ENCODE assay signal across 15 cellular contexts in the genomic region with DNA sequence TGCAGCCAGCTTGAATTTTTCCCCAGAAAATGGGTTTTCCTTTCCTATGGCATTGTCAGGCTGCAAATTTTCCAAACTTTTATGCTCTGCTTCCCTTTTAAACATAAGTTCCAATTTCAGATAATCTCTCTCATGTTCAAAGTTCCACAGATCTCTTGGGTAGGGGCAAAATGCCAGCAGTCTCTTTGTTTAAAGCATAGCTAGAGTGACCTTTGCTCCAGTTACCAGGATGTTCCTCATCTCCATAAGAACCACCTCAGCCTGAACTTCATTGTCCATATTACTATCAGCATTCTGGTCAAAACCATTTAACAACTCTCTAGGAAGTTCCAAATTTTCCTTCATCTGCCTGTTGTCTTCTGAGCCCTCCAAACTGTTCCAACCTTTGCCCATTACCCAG.
DNase-seq lines count a peak whose midpoint lies in the region; ATAC-seq and TF ChIP-seq lines count a peak whose summit lies in the region.
"Had no signal": no experiment of that assay in that cellular context is flagged by ENCODE, and none has a peak within 500 bp of the region (broad histone marks: within the 10 kb centered on the region; RNA-seq: fewer than 3 reads in every experiment).

No MANE protein-coding gene starts in this region.

- H3K4me1 Mint-ChIP-seq in MCF 10A (ENCODE audit: insufficient read depth, unreplicated experiment), result peaks cover 11% of the 10 kb centered on the region
- no peaks in the 10 kb centered on the region for H3K4me1 Mint-ChIP-seq in CD8-positive, alpha-beta T cell (ENCODE audit: low read depth)
- no peaks in the 10 kb centered on the region for H3K4me1 Mint-ChIP-seq in activated CD4-positive, alpha-beta T cell treated with anti-CD3 and anti-CD28 coated beads, Interleukin-2, amount 10 ng/mL, durations not matched to agents 7 days and 5 days
- H3K4me1 Mint-ChIP-seq: CD14-positive monocyte; CD8-positive, alpha-beta memory T cell; GM23338 had no signal

- CTCF ChIA-PET in MCF 10A (lab: Yijun Ruan, JAX), result interaction anchor here (1.2 kb wide), 1 partner anchor 61 kb away, joined by 3 read pairs; no protein-coding TSS in a partner anchor
- CTCF ChIA-PET in CD8-positive, alpha-beta T cell (lab: Charles Lee), result no interaction called here
- CTCF ChIA-PET in activated CD4-positive, alpha-beta T cell treated with anti-CD3 and anti-CD28 coated beads, Interleukin-2, amount 10 ng/mL, durations not matched to agents 7 days and 5 days (lab: Charles Lee), result no interaction called here

- H3K4me3 Mint-ChIP-seq in MCF 10A (ENCODE audit: unreplicated experiment), result no peak overlapping the region
- no peak overlapping the region for H3K4me3 Mint-ChIP-seq in CD8-positive, alpha-beta T cell
- no peak overlapping the region for H3K4me3 Mint-ChIP-seq in activated CD4-positive, alpha-beta T cell treated with anti-CD3 and anti-CD28 coated beads, Interleukin-2, amount 10 ng/mL, durations not matched to agents 7 days and 5 days
- H3K4me3 Mint-ChIP-seq: CD14-positive monocyte; CD8-positive, alpha-beta memory T cell; GM23338 had no signal

- ATAC-seq in left lobe of liver (peak; percentile 90), left lung (no peak)
- no peak for ATAC-seq in CD8-positive, alpha-beta T cell
- ATAC-seq: GM23338 had no signal

- TF ChIP-seq CTCF in MCF 10A (IDR thresholded peaks at IDR 0.05; ENCODE audit: unreplicated experiment), result no peak
- no peak for TF ChIP-seq CTCF in breast epithelium (IDR thresholded peaks at IDR 0.05)
- no peak for TF ChIP-seq CTCF in CD8-positive, alpha-beta T cell (IDR thresholded peaks at IDR 0.05)
- TF ChIP-seq CTCF in left lung (IDR thresholded peaks at IDR 0.05), result no peak

- H3K9me3 Mint-ChIP-seq in MCF 10A (ENCODE audit: unreplicated experiment), result peaks cover 6% of the 10 kb centered on the region
- H3K9me3 Mint-ChIP-seq in CD8-positive, alpha-beta T cell, result no peaks in the 10 kb centered on the region
- H3K9me3 Mint-ChIP-seq in activated CD4-positive, alpha-beta T cell treated with anti-CD3 and anti-CD28 coated beads, Interleukin-2, amount 10 ng/mL, durations not matched to agents 7 days and 5 days, result no peaks in the 10 kb centered on the region

- H3K4me3 ChIP-seq in breast epithelium (no peak overlapping the region), left lung (no peak overlapping the region)
- no peak overlapping the region for H3K4me3 ChIP-seq in CD8-positive, alpha-beta T cell (ENCODE audit: low read depth, low read length)
- H3K4me3 ChIP-seq: GM23338 had no signal

- no peaks in the 10 kb centered on the region for H3K27me3 Mint-ChIP-seq in MCF 10A (ENCODE audit: insufficient read depth, unreplicated experiment)
- H3K27me3 Mint-ChIP-seq in CD8-positive, alpha-beta T cell (ENCODE audit: low read depth), result no peaks in the 10 kb centered on the region
- no peaks in the 10 kb centered on the region for H3K27me3 Mint-ChIP-seq in activated CD4-positive, alpha-beta T cell treated with anti-CD3 and anti-CD28 coated beads, Interleukin-2, amount 10 ng/mL, durations not matched to agents 7 days and 5 days
- H3K27me3 Mint-ChIP-seq: CD8-positive, alpha-beta memory T cell had no signal

- H3K27ac Mint-ChIP-seq in MCF 10A (ENCODE audit: low read depth, unreplicated experiment), result peak overlapping the region; percentile 33
- no peak overlapping the region for H3K27ac Mint-ChIP-seq in CD8-positive, alpha-beta T cell
- no peak overlapping the region for H3K27ac Mint-ChIP-seq in activated CD4-positive, alpha-beta T cell treated with anti-CD3 and anti-CD28 coated beads, Interleukin-2, amount 10 ng/mL, durations not matched to agents 7 days and 5 days
- H3K27ac Mint-ChIP-seq: CD14-positive monocyte; CD8-positive, alpha-beta memory T cell; GM23338 had no signal

- H3K4me1 ChIP-seq in breast epithelium, result no peaks in the 10 kb centered on the region
- H3K4me1 ChIP-seq in CD8-positive, alpha-beta T cell (ENCODE audit: insufficient read depth, low read length), result no peaks in the 10 kb centered on the region
- H3K4me1 ChIP-seq in left lung, result no peaks in the 10 kb centered on the region
- H3K4me1 ChIP-seq: Caco-2 had no signal

- DNase-seq in MCF 10A (ENCODE audit: unreplicated experiment) (no peak), breast epithelium (ENCODE audit: low spot score in 2 of 2) (no peak), LoVo (ENCODE audit: low spot score) (peak; percentile 38), left lobe of liver (ENCODE audit: low spot score) (no peak), mucosa of gallbladder (ENCODE audit: low spot score) (peak; percentile 76), left lung (no peak)
- no peak for DNase-seq in CD8-positive, alpha-beta T cell
- no peak for DNase-seq in activated CD4-positive, alpha-beta T cell treated with anti-CD3 and anti-CD28 coated beads, Interleukin-2, amount 10 ng/mL, durations not matched to agents 7 days and 5 days
- DNase-seq: Caco-2; CD8-positive, alpha-beta memory T cell; GF-D8; H7 had no signal

- intact Hi-C loops in MCF 10A (cut with micrococcal nuclease) (no loop called here), breast epithelium (cut with DNase I; ENCODE audit: low total_unique reads) (no loop called here), left lung (cut with DNase I) (no loop called here)
- intact Hi-C loops in CD8-positive, alpha-beta T cell (cut with DNase I, micrococcal nuclease), result no loop called here

- no peak for TF ChIP-seq POLR2A in breast epithelium (IDR thresholded peaks at IDR 0.05)

- H3K36me3 ChIP-seq in breast epithelium (no peaks in the 10 kb centered on the region), left lung (no peaks in the 10 kb centered on the region)
- H3K36me3 ChIP-seq in CD8-positive, alpha-beta T cell (ENCODE audit: insufficient read depth, low read length), result no peaks in the 10 kb centered on the region

- peaks cover 64% of the 10 kb centered on the region for H3K36me3 Mint-ChIP-seq in MCF 10A (ENCODE audit: insufficient read depth, unreplicated experiment)
- no peaks in the 10 kb centered on the region for H3K36me3 Mint-ChIP-seq in CD8-positive, alpha-beta T cell
- H3K36me3 Mint-ChIP-seq in activated CD4-positive, alpha-beta T cell treated with anti-CD3 and anti-CD28 coated beads, Interleukin-2, amount 10 ng/mL, durations not matched to agents 7 days and 5 days (ENCODE audit: low read depth), result no peaks in the 10 kb centered on the region
- H3K36me3 Mint-ChIP-seq: CD14-positive monocyte had no signal

- POLR2A ChIA-PET in MCF 10A (lab: Yijun Ruan, JAX), result interaction anchor here (0.9 to 1.3 kb wide), 2 partner anchors 18 to 25 kb away, joined by 3 to 4 read pairs; no protein-coding TSS in a partner anchor
- POLR2A ChIA-PET in CD8-positive, alpha-beta T cell (lab: Charles Lee), result no interaction called here
- POLR2A ChIA-PET in activated CD4-positive, alpha-beta T cell treated with anti-CD3 and anti-CD28 coated beads, Interleukin-2, amount 10 ng/mL, durations not matched to agents 7 days and 5 days (lab: Charles Lee), result no interaction called here

- no peaks in the 10 kb centered on the region for H3K27me3 ChIP-seq in breast epithelium
- H3K27me3 ChIP-seq in CD8-positive, alpha-beta T cell (ENCODE audit: insufficient read depth, low read length), result no peaks in the 10 kb centered on the region
- no peaks in the 10 kb centered on the region for H3K27me3 ChIP-seq in left lung

- H3K27ac ChIP-seq in breast epithelium (no peak overlapping the region), left lung (no peak overlapping the region)
- H3K27ac ChIP-seq in CD8-positive, alpha-beta T cell (ENCODE audit: low read depth, low read length), result no peak overlapping the region
- H3K27ac ChIP-seq: 22Rv1 had no signal

- H3K9me3 ChIP-seq in breast epithelium (no peaks in the 10 kb centered on the region), left lung (no peaks in the 10 kb centered on the region)
- H3K9me3 ChIP-seq in CD8-positive, alpha-beta T cell (ENCODE audit: low read length), result no peaks in the 10 kb centered on the region
- H3K9me3 ChIP-seq: Caco-2 had no signal

- BruUV-seq in MCF 10A (replicated peaks; lab: Mats Ljungman, UMichigan), result no TSS peak

Comparison
In these comparisons a context has a peak if more than half of its experiments do, and no peak if none do; other contexts are left out.
1. DNase-seq: peak in LoVo (single experiment) and mucosa of gallbladder (single experiment); none in MCF 10A (single experiment), breast epithelium (0 of 2), left lobe of liver (single experiment), CD8-positive, alpha-beta T cell (0 of 7), left lung (0 of 2) and activated CD4-positive, alpha-beta T cell treated with anti-CD3 and anti-CD28 coated beads, Interleukin-2, amount 10 ng/mL, durations not matched to agents 7 days and 5 days (single experiment).